ENCODE assay signal across 1 cellular context in the genomic region with DNA sequence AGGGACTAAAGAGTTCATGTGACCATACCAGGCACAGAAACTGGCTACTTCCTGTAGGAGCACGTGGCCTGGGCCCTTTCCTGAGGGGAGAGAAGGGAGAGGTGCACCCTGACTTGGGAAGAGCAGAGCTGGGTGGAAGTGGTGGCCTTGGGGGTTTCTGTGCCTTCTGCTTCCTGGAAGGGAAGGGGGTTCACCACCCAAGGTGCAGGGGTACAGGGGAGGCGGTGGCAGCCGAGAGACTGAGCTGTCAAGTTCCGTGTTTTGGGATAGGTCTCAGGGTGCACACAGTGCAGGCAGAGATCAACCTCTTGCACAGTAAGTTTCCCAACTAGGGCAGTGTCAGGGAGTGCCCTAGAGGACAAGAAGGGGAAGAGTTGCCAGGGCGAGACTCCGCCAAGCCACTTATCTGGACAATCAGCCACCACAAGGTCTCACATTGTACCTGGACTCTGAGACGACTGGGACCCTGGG.
TF ChIP-seq lines count a peak whose summit lies in the region.

No MANE protein-coding gene starts in this region.

TF ChIP-seq in HepG2, 621 proteins besides CTCF, POLR2A, EP300 and RAD21:
- TF ChIP-seq, protein P1, sequence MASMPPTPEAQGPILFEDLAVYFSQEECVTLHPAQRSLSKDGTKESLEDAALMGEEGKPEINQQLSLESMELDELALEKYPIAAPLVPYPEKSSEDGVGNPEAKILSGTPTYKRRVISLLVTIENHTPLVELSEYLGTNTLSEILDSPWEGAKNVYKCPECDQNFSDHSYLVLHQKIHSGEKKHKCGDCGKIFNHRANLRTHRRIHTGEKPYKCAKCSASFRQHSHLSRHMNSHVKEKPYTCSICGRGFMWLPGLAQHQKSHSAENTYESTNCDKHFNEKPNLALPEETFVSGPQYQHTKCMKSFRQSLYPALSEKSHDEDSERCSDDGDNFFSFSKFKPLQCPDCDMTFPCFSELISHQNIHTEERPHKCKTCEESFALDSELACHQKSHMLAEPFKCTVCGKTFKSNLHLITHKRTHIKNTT (CRISPR knock-in tag; IDR thresholded peaks at IDR 0.05), result no peak
- TF ChIP-seq ZNF333 (CRISPR knock-in tag; IDR thresholded peaks at IDR 0.05; ENCODE audit: borderline replicate concordance) (no peak), STAG1 (CRISPR knock-in tag; IDR thresholded peaks at IDR 0.05) (0 out of 2 replicates have a peak, but pooled peaks have one; percentile 11)
- TF ChIP-seq, protein P2, sequence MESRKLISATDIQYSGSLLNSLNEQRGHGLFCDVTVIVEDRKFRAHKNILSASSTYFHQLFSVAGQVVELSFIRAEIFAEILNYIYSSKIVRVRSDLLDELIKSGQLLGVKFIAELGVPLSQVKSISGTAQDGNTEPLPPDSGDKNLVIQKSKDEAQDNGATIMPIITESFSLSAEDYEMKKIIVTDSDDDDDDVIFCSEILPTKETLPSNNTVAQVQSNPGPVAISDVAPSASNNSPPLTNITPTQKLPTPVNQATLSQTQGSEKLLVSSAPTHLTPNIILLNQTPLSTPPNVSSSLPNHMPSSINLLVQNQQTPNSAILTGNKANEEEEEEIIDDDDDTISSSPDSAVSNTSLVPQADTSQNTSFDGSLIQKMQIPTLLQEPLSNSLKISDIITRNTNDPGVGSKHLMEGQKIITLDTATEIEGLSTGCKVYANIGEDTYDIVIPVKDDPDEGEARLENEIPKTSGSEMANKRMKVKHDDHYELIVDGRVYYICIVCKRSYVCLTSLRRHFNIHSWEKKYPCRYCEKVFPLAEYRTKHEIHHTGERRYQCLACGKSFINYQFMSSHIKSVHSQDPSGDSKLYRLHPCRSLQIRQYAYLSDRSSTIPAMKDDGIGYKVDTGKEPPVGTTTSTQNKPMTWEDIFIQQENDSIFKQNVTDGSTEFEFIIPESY (CRISPR knock-in tag; IDR thresholded peaks at IDR 0.05), result 0 out of 2 replicates have a peak, but pooled peaks have one; percentile 15
- TF ChIP-seq, protein P3, sequence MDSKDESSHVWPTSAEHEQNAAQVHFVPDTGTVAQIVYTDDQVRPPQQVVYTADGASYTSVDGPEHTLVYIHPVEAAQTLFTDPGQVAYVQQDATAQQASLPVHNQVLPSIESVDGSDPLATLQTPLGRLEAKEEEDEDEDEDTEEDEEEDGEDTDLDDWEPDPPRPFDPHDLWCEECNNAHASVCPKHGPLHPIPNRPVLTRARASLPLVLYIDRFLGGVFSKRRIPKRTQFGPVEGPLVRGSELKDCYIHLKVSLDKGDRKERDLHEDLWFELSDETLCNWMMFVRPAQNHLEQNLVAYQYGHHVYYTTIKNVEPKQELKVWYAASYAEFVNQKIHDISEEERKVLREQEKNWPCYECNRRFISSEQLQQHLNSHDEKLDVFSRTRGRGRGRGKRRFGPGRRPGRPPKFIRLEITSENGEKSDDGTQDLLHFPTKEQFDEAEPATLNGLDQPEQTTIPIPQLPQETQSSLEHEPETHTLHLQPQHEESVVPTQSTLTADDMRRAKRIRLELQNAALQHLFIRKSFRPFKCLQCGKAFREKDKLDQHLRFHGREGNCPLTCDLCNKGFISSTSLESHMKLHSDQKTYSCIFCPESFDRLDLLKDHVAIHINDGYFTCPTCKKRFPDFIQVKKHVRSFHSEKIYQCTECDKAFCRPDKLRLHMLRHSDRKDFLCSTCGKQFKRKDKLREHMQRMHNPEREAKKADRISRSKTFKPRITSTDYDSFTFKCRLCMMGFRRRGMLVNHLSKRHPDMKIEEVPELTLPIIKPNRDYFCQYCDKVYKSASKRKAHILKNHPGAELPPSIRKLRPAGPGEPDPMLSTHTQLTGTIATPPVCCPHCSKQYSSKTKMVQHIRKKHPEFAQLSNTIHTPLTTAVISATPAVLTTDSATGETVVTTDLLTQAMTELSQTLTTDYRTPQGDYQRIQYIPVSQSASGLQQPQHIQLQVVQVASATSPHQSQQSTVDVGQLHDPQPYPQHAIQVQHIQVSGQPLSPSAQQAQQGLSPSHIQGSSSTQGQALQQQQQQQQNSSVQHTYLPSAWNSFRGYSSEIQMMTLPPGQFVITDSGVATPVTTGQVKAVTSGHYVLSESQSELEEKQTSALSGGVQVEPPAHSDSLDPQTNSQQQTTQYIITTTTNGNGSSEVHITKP (CRISPR knock-in tag; IDR thresholded peaks at IDR 0.05; ENCODE audit: low read depth), result no peak
